In genomic region chr13:36355632-36356031, GRCh38 we compare ENCODE assay signal across 21 cellular contexts. TPM values are rescaled to one million over a fixed set of nuclear protein-coding genes. Genes with fewer than 3 reads are reported as not detected.
"Had no signal": no experiment of that assay in that cellular context is flagged by ENCODE, and none has a peak within 500 bp of the region (broad histone marks: within the 10 kb centered on the region; RNA-seq: fewer than 3 reads in every experiment).

No MANE protein-coding gene starts in this region.

- DNase-seq: effector CD4-positive, alpha-beta T cell; heart left ventricle; islet precursor cell; left colon; left ventricle myocardium superior; naive thymus-derived CD4-positive, alpha-beta T cell; sigmoid colon; stimulated activated CD4-positive, alpha-beta T cell treated with anti-CD3 and anti-CD28 coated beads, Interleukin-2, amount 100 ng/mL, for 24 hours; stimulated activated CD4-positive, alpha-beta T cell treated with anti-CD3 and anti-CD28 coated beads, Interleukin-4, amount 100 ng/mL, for 4 hours; stimulated activated naive CD4-positive, alpha-beta T cell; stomach; substantia nigra; transverse colon had no signal

- H3K36me3 Mint-ChIP-seq: naive thymus-derived CD4-positive, alpha-beta T cell had no signal

- H3K9me3 Mint-ChIP-seq: naive thymus-derived CD4-positive, alpha-beta T cell had no signal

- H3K9me3 ChIP-seq: heart left ventricle, neutrophil, right atrium auricular region, sigmoid colon, stomach, thoracic aorta, transverse colon had no signal

- H3K4me3 ChIP-seq: coronary artery, heart left ventricle, right atrium auricular region, sigmoid colon, skin epidermis, stomach, thoracic aorta, transverse colon had no signal

- H3K36me3 ChIP-seq: heart left ventricle, neutrophil, right atrium auricular region, sigmoid colon, stomach, thoracic aorta, transverse colon had no signal

- H3K27me3 ChIP-seq: heart left ventricle, neutrophil, right atrium auricular region, sigmoid colon, stomach, transverse colon had no signal

- FAIRE-seq: frontal cortex had no signal

- H3K4me1 ChIP-seq: stomach had no signal

- ATAC-seq: esophagus mucosa; heart left ventricle; left colon; left ventricle myocardium superior; naive thymus-derived CD4-positive, alpha-beta T cell had no signal

- H3K4me3 Mint-ChIP-seq: naive thymus-derived CD4-positive, alpha-beta T cell had no signal

- H3K27ac Mint-ChIP-seq: naive thymus-derived CD4-positive, alpha-beta T cell had no signal

- H3K27ac ChIP-seq: coronary artery, heart left ventricle, neutrophil, right atrium auricular region, sigmoid colon, skin epidermis, stomach, thoracic aorta, transverse colon had no signal

RNA-seq across cellular contexts. Expression of gene CCDC169, which starts 58.0 kb away (rescaled TPM):
- total RNA-seq: mononuclear cell, thoracic aorta had no signal
- polyA plus RNA-seq: naive thymus-derived CD4-positive, alpha-beta T cell had no signal
